ENCODE assay signal across 9 cellular contexts in the genomic region with DNA sequence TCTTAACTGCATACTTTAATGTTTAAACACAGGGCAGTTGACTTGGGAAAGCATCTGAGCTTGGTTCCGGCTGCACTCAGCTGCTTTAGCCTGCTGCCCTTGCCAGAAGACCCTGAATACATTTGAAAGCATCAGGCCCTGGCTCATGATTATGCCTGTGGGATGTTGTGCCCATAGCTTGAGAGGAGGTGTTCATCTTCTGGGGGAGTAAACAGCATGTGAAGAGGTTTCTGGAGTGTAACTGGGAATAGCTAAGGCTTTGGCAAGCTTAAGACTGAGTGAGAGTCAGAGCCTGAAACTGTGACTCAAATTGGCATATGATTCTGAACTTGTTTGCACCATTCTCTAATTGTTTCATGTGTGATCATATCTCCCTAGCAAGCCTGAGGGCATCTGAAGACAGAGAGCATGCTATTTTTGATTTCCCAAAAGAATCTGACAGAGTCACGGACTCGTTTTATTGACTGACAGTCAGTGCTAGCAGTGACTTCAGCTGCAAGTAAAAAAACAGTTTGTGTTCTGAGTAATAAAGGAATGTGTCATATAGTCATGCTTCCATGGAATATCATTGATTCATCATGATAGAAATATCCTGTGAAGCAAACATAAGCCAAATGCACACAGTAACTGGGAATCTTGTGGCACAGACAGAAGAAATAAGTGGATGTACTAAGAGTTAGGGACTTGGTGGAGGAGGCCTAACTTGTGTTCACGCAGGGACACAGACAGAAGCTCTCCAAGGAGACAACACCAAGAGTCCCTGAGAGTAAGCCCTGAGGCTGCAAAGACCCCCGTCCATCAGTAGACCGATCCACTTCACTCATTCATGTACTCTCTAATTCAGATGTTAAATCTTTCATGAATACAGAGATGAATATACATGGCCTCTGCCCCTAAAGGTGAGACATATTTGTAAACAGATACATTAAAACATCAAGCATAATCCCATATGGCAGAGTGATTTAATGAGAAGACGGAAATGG.
DNase-seq lines count a peak whose midpoint lies in the region; ATAC-seq and TF ChIP-seq lines count a peak whose summit lies in the region.
"Had no signal": no experiment of that assay in that cellular context is flagged by ENCODE, and none has a peak within 500 bp of the region (broad histone marks: within the 10 kb centered on the region; RNA-seq: fewer than 3 reads in every experiment).

No MANE protein-coding gene starts in this region.

- no peak for TF ChIP-seq CTCF in 22Rv1 (IDR thresholded peaks at IDR 0.05)
- no peak for TF ChIP-seq CTCF in epithelial cell of esophagus (IDR thresholded peaks at IDR 0.05; ENCODE audit: insufficient read depth, low read depth, low read length, missing control alignments)
- TF ChIP-seq CTCF in GM10266 (IDR thresholded peaks at IDR 0.05; ENCODE audit: control insufficient read depth, insufficient read depth, low read depth, missing control alignments) = no peak

- no peak for ATAC-seq in GM18867 (IDR thresholded peaks at IDR 0.05; ENCODE audit: unreplicated experiment)

- no peaks in the 10 kb centered on the region for H3K36me3 ChIP-seq in muscle layer of duodenum (ENCODE audit: control insufficient read depth in 1 of 2, insufficient read depth in 2 of 2, low read length in 2 of 2)
- H3K36me3 ChIP-seq: BLaER1 treated with 17β-estradiol and CSF1 and Interleukin-3, amounts not matched to agents 10 nM and 100 nM had no signal

- H3K4me1 ChIP-seq in muscle layer of duodenum (ENCODE audit: control insufficient read depth in 1 of 2, insufficient read depth in 2 of 2, low read length in 2 of 2) = peaks cover 9 to 13% of the 10 kb centered on the region in 2 donors

- H3K27ac ChIP-seq in 22Rv1 = peak overlapping the region; percentile 57
- H3K27ac ChIP-seq in muscle layer of duodenum (ENCODE audit: low read length) = peak overlapping the region; percentile 93
- H3K27ac ChIP-seq: BLaER1 treated with 17β-estradiol and CSF1 and Interleukin-3, amounts not matched to agents 10 nM and 100 nM had no signal

- DNase-seq in NCI-H226 (peak; percentile 76), epithelial cell of esophagus (ENCODE audit: low read depth) (peak; percentile 100), iPS-NIHi7 (ENCODE audit: extremely low spot score) (no peak), H4 (ENCODE audit: low spot score) (no peak), GM10266 (ENCODE audit: extremely low spot score) (no peak)

- no peaks in the 10 kb centered on the region for H3K27me3 ChIP-seq in muscle layer of duodenum (ENCODE audit: low read depth, low read length)
- H3K27me3 ChIP-seq: BLaER1 treated with 17β-estradiol and CSF1 and Interleukin-3, amounts not matched to agents 10 nM and 100 nM had no signal

- no peaks in the 10 kb centered on the region for H3K9me3 ChIP-seq in muscle layer of duodenum (ENCODE audit: control insufficient read depth in 1 of 2, low read length in 2 of 2)
- H3K9me3 ChIP-seq: BLaER1 treated with 17β-estradiol and CSF1 and Interleukin-3, amounts not matched to agents 10 nM and 100 nM had no signal

- H3K4me3 ChIP-seq in epithelial cell of esophagus (ENCODE audit: low read length) (no peak overlapping the region), muscle layer of duodenum (ENCODE audit: low read depth in 1 of 2, low read length in 2 of 2) (no peak overlapping the region)
- H3K4me3 ChIP-seq: BLaER1 treated with 17β-estradiol and CSF1 and Interleukin-3, amounts not matched to agents 10 nM and 100 nM had no signal

Comparison
In these comparisons a context has a peak if more than half of its experiments do, and no peak if none do; other contexts are left out.
1. DNase-seq: peak in NCI-H226 (single experiment) and epithelial cell of esophagus (single experiment); none in iPS-NIHi7 (single experiment), H4 (single experiment) and GM10266 (single experiment).